In genomic region chr1:158055854-158056253, GRCh38 we compare ENCODE assay signal across 18 cellular contexts.
DNase-seq lines count a peak whose midpoint lies in the region; ATAC-seq and TF ChIP-seq lines count a peak whose summit lies in the region.
"Had no signal": no experiment of that assay in that cellular context is flagged by ENCODE, and none has a peak within 500 bp of the region (broad histone marks: within the 10 kb centered on the region; RNA-seq: fewer than 3 reads in every experiment).

No MANE protein-coding gene starts in this region.

- DNase-seq in DND-41 (peak; percentile 33), HT1080 (ENCODE audit: low read depth) (peak; percentile 33), dermis blood vessel endothelial cell (peak; percentile 85), mesendoderm (peak; percentile 40), GM03348 (ENCODE audit: low spot score) (no peak), DMS114 treated with DMSO at 0.1 percent for 48 hours (lab: John Stamatoyannopoulos, UW; ENCODE audit: unreplicated experiment) (no peak)
- DNase-seq: activated B cell treated with CpG ODN at 0.5 μM for 24 hours; central memory CD4-positive, alpha-beta T cell; effector memory CD4-positive, alpha-beta T cell; GM23248; hypothalamus; left ventricle myocardium inferior; NCI-H1436; pancreas; SHP77; T-helper 17 cell had no signal

- H3K27me3 ChIP-seq in DND-41 (ENCODE audit: insufficient read depth, low read length, poor library complexity): no peaks in the 10 kb centered on the region
- H3K27me3 ChIP-seq in mesendoderm (ENCODE audit: insufficient read depth, low read length, poor library complexity): no peaks in the 10 kb centered on the region
- H3K27me3 ChIP-seq: pancreas had no signal

- no peak overlapping the region for H3K23ac ChIP-seq in mesendoderm (ENCODE audit: low read length)

- peaks cover 17% of the 10 kb centered on the region for H3K79me1 ChIP-seq in mesendoderm (ENCODE audit: low read length)

- no peak overlapping the region for H2BK15ac ChIP-seq in mesendoderm (replicated peaks; ENCODE audit: low read depth)

- no peak overlapping the region for H3K18ac ChIP-seq in mesendoderm (ENCODE audit: low read length)

- no peaks in the 10 kb centered on the region for H3K4me1 ChIP-seq in DND-41 (ENCODE audit: insufficient read depth, low read length)
- peaks cover 22% of the 10 kb centered on the region for H3K4me1 ChIP-seq in mesendoderm (ENCODE audit: control insufficient read depth, low read depth, low read length)
- H3K4me1 ChIP-seq: pancreas had no signal

- no peak overlapping the region for H4K8ac ChIP-seq in mesendoderm (ENCODE audit: low read depth, low read length)

- no peak for TF ChIP-seq CTCF in DND-41 (IDR thresholded peaks at IDR 0.05; ENCODE audit: borderline replicate concordance, extremely low read depth, low read length, poor library complexity, severe bottlenecking)

- H2AK5ac ChIP-seq in mesendoderm (ENCODE audit: low read length): no peak overlapping the region

- H2AFZ ChIP-seq in DND-41 (ENCODE audit: low read depth, low read length): no peak overlapping the region
- H2AFZ ChIP-seq: GM23248 had no signal

- H4K5ac ChIP-seq in mesendoderm (ENCODE audit: low read length): no peak overlapping the region

- WGBS in mesendoderm (ENCODE audit: extremely low coverage, insufficient coverage, low lambda C conversion rate): no CpG with 5 or more reads among the region's 4 CpGs

- H3K36me3 ChIP-seq in DND-41 (ENCODE audit: insufficient read depth, low read length): no peaks in the 10 kb centered on the region
- H3K36me3 ChIP-seq in mesendoderm (ENCODE audit: control insufficient read depth, insufficient read depth, low read length): peaks cover 1% of the 10 kb centered on the region
- H3K36me3 ChIP-seq: left ventricle myocardium inferior, pancreas had no signal

- H3K9ac ChIP-seq in DND-41 (ENCODE audit: low read depth, low read length) (no peak overlapping the region), mesendoderm (ENCODE audit: low read length) (no peak overlapping the region)
- H3K9ac ChIP-seq: GM23248 had no signal

- no peak overlapping the region for H3K4me2 ChIP-seq in DND-41 (ENCODE audit: insufficient read depth, low read length)
- no peak overlapping the region for H3K4me2 ChIP-seq in mesendoderm (ENCODE audit: low read length)

- ATAC-seq in DND-41 (ENCODE audit: insufficient read depth, low read depth): peak; percentile 69; the same call in 2 of the 3 replicates
- no peak for ATAC-seq in HG03139 (IDR thresholded peaks at IDR 0.05; ENCODE audit: unreplicated experiment)
- ATAC-seq: pancreas, T-helper 17 cell had no signal

- no peak overlapping the region for H3K4ac ChIP-seq in mesendoderm (ENCODE audit: low read depth, low read length)

- H3K56ac ChIP-seq in mesendoderm (ENCODE audit: low read length): peak overlapping the region; percentile 36

- H3K27ac ChIP-seq in DND-41 (ENCODE audit: low read length) (no peak overlapping the region), mesendoderm (ENCODE audit: low read depth, low read length) (no peak overlapping the region)
- H3K27ac ChIP-seq: GM23248, left ventricle myocardium inferior, pancreas had no signal

- no peak overlapping the region for H2BK5ac ChIP-seq in mesendoderm (ENCODE audit: low read length)

- H2BK120ac ChIP-seq in mesendoderm (ENCODE audit: low read depth, low read length): no peak overlapping the region

- H3K4me3 ChIP-seq in DND-41 (ENCODE audit: low read depth in 1 of 2, low read length in 2 of 2): no peak overlapping the region
- H3K4me3 ChIP-seq in mesendoderm (ENCODE audit: low read length): no peak overlapping the region
- H3K4me3 ChIP-seq: GM23248, left ventricle myocardium inferior, pancreas, skin epidermis had no signal

- H3K9me3 ChIP-seq in DND-41 (ENCODE audit: insufficient read depth, low read length, severe bottlenecking): no peaks in the 10 kb centered on the region
- H3K9me3 ChIP-seq: left ventricle myocardium inferior, pancreas had no signal

- H4K20me1 ChIP-seq in DND-41 (ENCODE audit: insufficient read depth, low read length): peaks cover 17% of the 10 kb centered on the region

- H3K79me2 ChIP-seq in DND-41 (ENCODE audit: insufficient read depth, low read length): no peaks in the 10 kb centered on the region
- peaks cover 10% of the 10 kb centered on the region for H3K79me2 ChIP-seq in mesendoderm (ENCODE audit: control insufficient read depth, insufficient read depth, low read length)

Comparison
In these comparisons a context has a peak if more than half of its experiments do, and no peak if none do; other contexts are left out.
1. DNase-seq: peak in DND-41 (single experiment), HT1080 (single experiment), dermis blood vessel endothelial cell (single experiment) and mesendoderm (single experiment); none in GM03348 (single experiment) and DMS114 treated with DMSO at 0.1 percent for 48 hours (single experiment).